In the genomic region with DNA sequence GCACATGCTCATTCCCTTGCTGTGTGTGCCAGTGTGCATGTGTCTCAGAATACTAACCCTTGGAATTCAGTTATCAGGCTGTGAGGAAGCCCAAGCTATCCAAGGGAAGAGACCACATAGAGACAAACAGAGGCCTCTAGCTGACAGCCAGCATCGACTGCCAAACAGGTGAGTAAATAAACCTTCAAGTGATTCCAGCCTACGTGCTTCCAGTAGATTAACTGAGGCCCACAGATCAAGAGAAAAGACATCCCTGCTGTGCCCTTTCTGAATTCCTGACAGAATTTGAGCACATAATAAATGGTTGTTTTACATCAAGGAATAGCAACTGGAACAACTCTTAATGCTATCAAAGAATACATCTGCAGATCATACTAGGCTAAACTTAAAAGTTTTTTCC, we compare ENCODE assay signal across 12 cellular contexts.
DNase-seq lines count a peak whose midpoint lies in the region; ATAC-seq lines count a peak whose summit lies in the region.
"Had no signal": no experiment of that assay in that cellular context is flagged by ENCODE, and none has a peak within 500 bp of the region (broad histone marks: within the 10 kb centered on the region; RNA-seq: fewer than 3 reads in every experiment).

No MANE protein-coding gene starts in this region.

- no peak for ATAC-seq in HG02798 (IDR thresholded peaks at IDR 0.05; ENCODE audit: poor library complexity, unreplicated experiment)
- ATAC-seq: GM23338 had no signal

- DNase-seq in COLO668 (lab: John Stamatoyannopoulos, UW; ENCODE audit: unreplicated experiment), result peak; percentile 73
- peak; percentile 49 for DNase-seq in DMS153 (lab: John Stamatoyannopoulos, UW)
- DNase-seq in NCI-H345 (lab: John Stamatoyannopoulos, UW), result peak; percentile 14
- DNase-seq in SHP77 treated with DMSO at 0.1 percent for 48 hours (lab: John Stamatoyannopoulos, UW), result peak; percentile 38
- no peak for DNase-seq in NCI-H2196 (lab: John Stamatoyannopoulos, UW; ENCODE audit: unreplicated experiment)
- DNase-seq in 8988T, result no peak
- DNase-seq: CD4-positive, alpha-beta memory T cell; KBM-7; NCI-H1930; NK-92 treated with Interleukin-12 subunit alpha and Interleukin-12 subunit beta, amount 100 ng/mL, for 24 hours had no signal

Comparison
In these comparisons a context has a peak if more than half of its experiments do, and no peak if none do; other contexts are left out.
1. DNase-seq: peak in COLO668 (single experiment), DMS153 (single experiment), NCI-H345 (single experiment) and SHP77 treated with DMSO at 0.1 percent for 48 hours (single experiment); none in NCI-H2196 (single experiment) and 8988T (single experiment).